Comparison of ENCODE assay signal across 14 cellular contexts in the genomic region with DNA sequence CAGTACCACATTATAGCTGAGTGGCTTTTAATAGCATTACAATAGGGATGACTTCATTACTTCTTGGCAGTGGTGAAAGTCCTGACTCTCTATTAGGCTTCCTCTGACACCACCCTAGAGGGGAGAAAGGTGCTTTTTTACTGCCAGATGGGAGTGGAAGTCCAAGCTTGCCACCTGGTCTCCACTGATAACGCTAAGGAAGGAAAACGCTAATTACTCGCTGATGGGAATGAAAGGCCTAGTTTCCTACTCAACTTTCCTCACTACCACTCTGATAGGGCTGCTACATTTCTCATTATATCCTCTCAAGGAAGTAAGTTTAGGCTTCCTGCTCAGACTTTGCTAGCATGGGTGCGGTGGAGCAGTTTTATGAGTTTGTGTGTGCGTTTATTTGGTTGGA.
"Had no signal": no experiment of that assay in that cellular context is flagged by ENCODE, and none has a peak within 500 bp of the region (broad histone marks: within the 10 kb centered on the region; RNA-seq: fewer than 3 reads in every experiment).

No MANE protein-coding gene starts in this region.

- H3K9me3 ChIP-seq: uterus had no signal

- H3K4me3 Mint-ChIP-seq: activated naive CD4-positive, alpha-beta T cell treated with anti-CD3 and anti-CD28 coated beads for 36 hours; natural killer cell treated with Interleukin-12 subunit alpha and Interleukin-12 subunit beta and Interleukin-15 and Interleukin-18, amount 100 ng/mL, for 72 hours; stimulated activated memory B cell treated with anti-CD40 and anti-IgM and Interleukin-4, amounts not matched to agents 10 μg/mL and 1 μg/mL and 100 μg/mL, for 72 hours had no signal

- H3K4me3 ChIP-seq: right lobe of liver, uterus had no signal

- H3K27me3 ChIP-seq: foreskin keratinocyte, right lobe of liver, uterus had no signal

- H3K36me3 ChIP-seq: right lobe of liver, uterus had no signal

- H3K36me3 Mint-ChIP-seq: natural killer cell treated with Interleukin-12 subunit alpha and Interleukin-12 subunit beta and Interleukin-15 and Interleukin-18, amount 100 ng/mL, for 72 hours; stimulated activated memory B cell treated with anti-CD40 and anti-IgM and Interleukin-4, amounts not matched to agents 10 μg/mL and 1 μg/mL and 100 μg/mL, for 72 hours had no signal

- H3K27ac Mint-ChIP-seq: activated naive CD4-positive, alpha-beta T cell treated with anti-CD3 and anti-CD28 coated beads for 36 hours; activated T-helper 2 cell treated with anti-CD3 and anti-CD28 coated beads, Interferon-gamma antibody, Interleukin-2, Interleukin-4, amounts not matched to agents 10 μg/mL and 5 μg/mL and 100 μg/mL, durations not matched to agents 14 hours and 24 hours and 36 hours; natural killer cell treated with Interleukin-12 subunit alpha and Interleukin-12 subunit beta and Interleukin-15 and Interleukin-18, amount 100 ng/mL, for 72 hours; stimulated activated memory B cell treated with anti-CD40 and anti-IgM and Interleukin-4, amounts not matched to agents 10 μg/mL and 1 μg/mL and 100 μg/mL, for 72 hours had no signal

- H3K4me1 Mint-ChIP-seq: stimulated activated memory B cell treated with anti-CD40 and anti-IgM and Interleukin-4, amounts not matched to agents 10 μg/mL and 1 μg/mL and 100 μg/mL, for 72 hours had no signal

- H3K4me1 ChIP-seq: foreskin keratinocyte, right lobe of liver, uterus had no signal

- H3K9me3 Mint-ChIP-seq: activated T-helper 2 cell treated with anti-CD3 and anti-CD28 coated beads, Interferon-gamma antibody, Interleukin-2, Interleukin-4, amounts not matched to agents 10 μg/mL and 5 μg/mL and 100 μg/mL, durations not matched to agents 14 hours and 24 hours and 36 hours; natural killer cell treated with Interleukin-12 subunit alpha and Interleukin-12 subunit beta and Interleukin-15 and Interleukin-18, amount 100 ng/mL, for 72 hours; stimulated activated memory B cell treated with anti-CD40 and anti-IgM and Interleukin-4, amounts not matched to agents 10 μg/mL and 1 μg/mL and 100 μg/mL, for 72 hours had no signal

- H3K27ac ChIP-seq: foreskin keratinocyte, right lobe of liver had no signal

- ATAC-seq: foreskin keratinocyte; natural killer cell treated with Interleukin-12 subunit alpha and Interleukin-12 subunit beta and Interleukin-15 and Interleukin-18, amount 100 ng/mL, for 72 hours; stimulated activated memory B cell treated with anti-CD40 and anti-IgM and Interleukin-4, amounts not matched to agents 10 μg/mL and 1 μg/mL and 100 μg/mL, for 72 hours had no signal

- DNase-seq: activated CD4-positive, CD25-positive, alpha-beta regulatory T cell treated with anti-CD3 and anti-CD28 coated beads, Interleukin-2, amount 50 U/mL, for 72 hours; activated naive CD4-positive, alpha-beta T cell treated with anti-CD3 and anti-CD28 coated beads for 36 hours; activated T-cell treated with anti-CD3 and anti-CD28 coated beads for 4 hours; foreskin keratinocyte; head of caudate nucleus; mesenchymal stem cell; posterior cingulate gyrus; right lobe of liver; stimulated activated CD4-positive, alpha-beta T cell treated with anti-CD3 and anti-CD28 coated beads, Interleukin-12 subunit alpha, Interleukin-12 subunit beta, amount 100 ng/mL, for 4 hours; T-helper 1 cell had no signal
